Comparison of ENCODE assay signal across 9 cellular contexts in genomic region chr6:165308926-165309731, GRCh38. TPM values are rescaled to one million over a fixed set of nuclear protein-coding genes. Genes with fewer than 3 reads are reported as not detected.
A peak's percentile ranks its signal among the peaks of the same experiment; 100 is the strongest.
DNase-seq lines count a peak whose midpoint lies in the region; ATAC-seq and TF ChIP-seq lines count a peak whose summit lies in the region.
"Had no signal": no experiment of that assay in that cellular context is flagged by ENCODE, and none has a peak within 500 bp of the region (broad histone marks: within the 10 kb centered on the region; RNA-seq: fewer than 3 reads in every experiment).

C6orf118 (minus strand) TSS chr6:165309605; CDS start chr6:165309586, 19 bp downstream.

- no peaks in the 10 kb centered on the region for H3K9me3 Mint-ChIP-seq in activated naive CD8-positive, alpha-beta T cell treated with anti-CD3 and anti-CD28 coated beads, Interleukin-2, amount 50 U/mL, for 24 hours
- H3K9me3 Mint-ChIP-seq in activated T-helper 2 cell treated with anti-CD3 and anti-CD28 coated beads, Interferon-gamma antibody, Interleukin-2, Interleukin-4, amounts not matched to agents 10 μg/mL and 5 μg/mL and 100 μg/mL, durations not matched to agents 14 hours and 24 hours and 36 hours = no peaks in the 10 kb centered on the region

- H3K36me3 ChIP-seq in BE2C (no peaks in the 10 kb centered on the region), psoas muscle (ENCODE audit: insufficient read depth in 1 of 2, low read depth in 1 of 2) (no peaks in the 10 kb centered on the region)

- H3K27me3 Mint-ChIP-seq in activated naive CD8-positive, alpha-beta T cell treated with anti-CD3 and anti-CD28 coated beads, Interleukin-2, amount 50 U/mL, for 24 hours = peaks cover 5% of the 10 kb centered on the region
- no peaks in the 10 kb centered on the region for H3K27me3 Mint-ChIP-seq in activated T-helper 2 cell treated with anti-CD3 and anti-CD28 coated beads, Interferon-gamma antibody, Interleukin-2, Interleukin-4, amounts not matched to agents 10 μg/mL and 5 μg/mL and 100 μg/mL, durations not matched to agents 14 hours and 24 hours and 36 hours (ENCODE audit: low read depth)

- peak within 1 kb of the TSS; percentile 58 for H3K4me3 ChIP-seq in BE2C (ENCODE audit: low read depth, low read length)
- H3K4me3 ChIP-seq in psoas muscle = peak within 1 kb of the TSS; percentile 59

- ATAC-seq in activated naive CD8-positive, alpha-beta T cell treated with anti-CD3 and anti-CD28 coated beads, Interleukin-2, amount 50 U/mL, for 24 hours = peak; percentile 33
- ATAC-seq in psoas muscle (peak in 2 of 4 donors; percentile 42 to 58), HG03097 (IDR thresholded peaks at IDR 0.05; ENCODE audit: low FRiP score, unreplicated experiment) (no peak)

- peaks cover 4% of the 10 kb centered on the region for H3K4me1 Mint-ChIP-seq in activated naive CD8-positive, alpha-beta T cell treated with anti-CD3 and anti-CD28 coated beads, Interleukin-2, amount 50 U/mL, for 24 hours
- H3K4me1 Mint-ChIP-seq in activated T-helper 2 cell treated with anti-CD3 and anti-CD28 coated beads, Interferon-gamma antibody, Interleukin-2, Interleukin-4, amounts not matched to agents 10 μg/mL and 5 μg/mL and 100 μg/mL, durations not matched to agents 14 hours and 24 hours and 36 hours (ENCODE audit: low read depth) = no peaks in the 10 kb centered on the region

- H3K27ac ChIP-seq in psoas muscle = no peak within 1 kb of the TSS

- H3K4me1 ChIP-seq in BE2C (no peaks in the 10 kb centered on the region), psoas muscle (no peaks in the 10 kb centered on the region)

- H3K27me3 ChIP-seq in BE2C = no peaks in the 10 kb centered on the region
- H3K27me3 ChIP-seq in psoas muscle (ENCODE audit: insufficient read depth in 3 of 3, low read length in 2 of 3) = peaks cover 0 to 2% (median 0%) of the 10 kb centered on the region in 3 donors

- no peak for TF ChIP-seq CTCF in BE2C (IDR thresholded peaks at IDR 0.05; ENCODE audit: low read depth, low read length)
- TF ChIP-seq CTCF in psoas muscle (IDR thresholded peaks at IDR 0.05) = no peak

- intact Hi-C loops in psoas muscle (cut with DNase I) = no loop called here
- intact Hi-C loops in activated T-helper 2 cell treated with anti-CD3 and anti-CD28 coated beads, Interferon-gamma antibody, Interleukin-2, Interleukin-4, amounts not matched to agents 10 μg/mL and 5 μg/mL and 100 μg/mL, durations not matched to agents 14 hours and 24 hours and 36 hours (cut with micrococcal nuclease) = no loop called here

- no peaks in the 10 kb centered on the region for H3K36me3 Mint-ChIP-seq in activated naive CD8-positive, alpha-beta T cell treated with anti-CD3 and anti-CD28 coated beads, Interleukin-2, amount 50 U/mL, for 24 hours (ENCODE audit: low read depth)
- no peaks in the 10 kb centered on the region for H3K36me3 Mint-ChIP-seq in activated T-helper 2 cell treated with anti-CD3 and anti-CD28 coated beads, Interferon-gamma antibody, Interleukin-2, Interleukin-4, amounts not matched to agents 10 μg/mL and 5 μg/mL and 100 μg/mL, durations not matched to agents 14 hours and 24 hours and 36 hours (ENCODE audit: low read depth)
- H3K36me3 Mint-ChIP-seq: activated naive CD4-positive, alpha-beta T cell treated with anti-CD3 and anti-CD28 coated beads, Interleukin-2, amount 50 U/mL, for 72 hours had no signal

- WGBS in psoas muscle, 3 donors = 5 to 7% (median 7%) methylated on average over 35 of the region's 35 CpGs

- DNase-seq in BE2C = peak; percentile 69
- peak; percentile 7 for DNase-seq in NAMALWA (ENCODE audit: low spot score)
- DNase-seq in activated naive CD8-positive, alpha-beta T cell treated with anti-CD3 and anti-CD28 coated beads, Interleukin-2, amount 50 U/mL, for 24 hours = no peak
- DNase-seq in hepatic stellate cell (ENCODE audit: low spot score) = peak; percentile 85
- DNase-seq in psoas muscle = peak in 1 of 2 donors; percentile 58
- DNase-seq in activated gamma-delta T cell treated with Interleukin-2 at 50 U/mL for 16 hours = no peak
- DNase-seq in activated T-helper 2 cell treated with anti-CD3 and anti-CD28 coated beads, Interferon-gamma antibody, Interleukin-2, Interleukin-4, amounts not matched to agents 10 μg/mL and 5 μg/mL and 100 μg/mL, durations not matched to agents 14 hours and 24 hours and 36 hours (ENCODE audit: low spot score) = no peak

- H3K4me3 Mint-ChIP-seq in activated naive CD8-positive, alpha-beta T cell treated with anti-CD3 and anti-CD28 coated beads, Interleukin-2, amount 50 U/mL, for 24 hours = peak within 1 kb of the TSS; percentile 42
- H3K4me3 Mint-ChIP-seq in activated T-helper 2 cell treated with anti-CD3 and anti-CD28 coated beads, Interferon-gamma antibody, Interleukin-2, Interleukin-4, amounts not matched to agents 10 μg/mL and 5 μg/mL and 100 μg/mL, durations not matched to agents 14 hours and 24 hours and 36 hours (ENCODE audit: low read depth) = no peak within 1 kb of the TSS

- no peaks in the 10 kb centered on the region for H3K9me3 ChIP-seq in BE2C
- no peaks in the 10 kb centered on the region for H3K9me3 ChIP-seq in psoas muscle

- no peak within 1 kb of the TSS for H3K27ac Mint-ChIP-seq in activated naive CD8-positive, alpha-beta T cell treated with anti-CD3 and anti-CD28 coated beads, Interleukin-2, amount 50 U/mL, for 24 hours
- no peak within 1 kb of the TSS for H3K27ac Mint-ChIP-seq in activated T-helper 2 cell treated with anti-CD3 and anti-CD28 coated beads, Interferon-gamma antibody, Interleukin-2, Interleukin-4, amounts not matched to agents 10 μg/mL and 5 μg/mL and 100 μg/mL, durations not matched to agents 14 hours and 24 hours and 36 hours
- H3K27ac Mint-ChIP-seq: activated naive CD4-positive, alpha-beta T cell treated with anti-CD3 and anti-CD28 coated beads, Interleukin-2, amount 50 U/mL, for 72 hours had no signal

RNA-seq across cellular contexts. Expression of gene C6orf118, which starts in this region (rescaled TPM):
- polyA plus RNA-seq in BE2C (2012; ENCODE audit: insufficient read depth, insufficient read length, low read depth) = not detected
- not detected for total RNA-seq in psoas muscle
- not detected for polyA plus RNA-seq in psoas muscle
- not detected in 2 replicates for total RNA-seq in activated T-helper 2 cell treated with anti-CD3 and anti-CD28 coated beads, Interferon-gamma antibody, Interleukin-2, Interleukin-4, amounts not matched to agents 10 μg/mL and 5 μg/mL and 100 μg/mL, durations not matched to agents 14 hours and 24 hours and 36 hours
- total RNA-seq: activated naive CD4-positive, alpha-beta T cell treated with anti-CD3 and anti-CD28 coated beads, Interleukin-2, amount 50 U/mL, for 72 hours had no signal

Comparison
In these comparisons a context has a peak if more than half of its experiments do, and no peak if none do; other contexts are left out.
1. DNase-seq: peak in BE2C (single experiment), NAMALWA (single experiment) and hepatic stellate cell (single experiment); none in activated naive CD8-positive, alpha-beta T cell treated with anti-CD3 and anti-CD28 coated beads, Interleukin-2, amount 50 U/mL, for 24 hours (single experiment), activated gamma-delta T cell treated with Interleukin-2 at 50 U/mL for 16 hours (single experiment) and activated T-helper 2 cell treated with anti-CD3 and anti-CD28 coated beads, Interferon-gamma antibody, Interleukin-2, Interleukin-4, amounts not matched to agents 10 μg/mL and 5 μg/mL and 100 μg/mL, durations not matched to agents 14 hours and 24 hours and 36 hours (single experiment).